In genomic region chr11:117081908-117082307, GRCh38 we compare ENCODE assay signal across 22 cellular contexts. TPM values are rescaled to one million over a fixed set of nuclear protein-coding genes. Genes with fewer than 3 reads are reported as not detected.
DNase-seq lines count a peak whose midpoint lies in the region; ATAC-seq and TF ChIP-seq lines count a peak whose summit lies in the region.
"Had no signal": no experiment of that assay in that cellular context is flagged by ENCODE, and none has a peak within 500 bp of the region (broad histone marks: within the 10 kb centered on the region; RNA-seq: fewer than 3 reads in every experiment).

No MANE protein-coding gene starts in this region.

- H3K27ac Mint-ChIP-seq in WTC11 = peak overlapping the region; percentile 0; the same call in 1 of the 2 replicates
- H3K27ac Mint-ChIP-seq: activated CD4-positive, alpha-beta T cell treated with anti-CD3 and anti-CD28 coated beads, Interleukin-2, amount 10 ng/mL, durations not matched to agents 24 days and 14 days; activated naive CD8-positive, alpha-beta T cell; activated T-helper 2 cell treated with anti-CD3 and anti-CD28 coated beads, Interferon-gamma antibody, Interleukin-2, Interleukin-4, amounts not matched to agents 10 μg/mL and 5 μg/mL and 100 μg/mL, durations not matched to agents 14 hours and 24 hours and 36 hours; T-cell had no signal

- no peak for ATAC-seq in SK-N-SH treated with all-trans-retinoic acid at 6 μM for 48 hours
- ATAC-seq in WTC11 = no peak
- no peak for ATAC-seq in GM18520 (IDR thresholded peaks at IDR 0.05; ENCODE audit: unreplicated experiment)
- ATAC-seq: stimulated activated naive CD8-positive, alpha-beta T cell treated with anti-CD3 and anti-CD28 coated beads, Interleukin-15, amount 100 ng/mL, for 72 hours; T-cell had no signal

- no peak overlapping the region for H2AFZ ChIP-seq in SK-N-SH (ENCODE audit: low read depth)

- no peak overlapping the region for H3K4me3 ChIP-seq in SK-N-SH (ENCODE audit: low read depth in 2 of 2, low read length in 1 of 2)
- no peak overlapping the region for H3K4me3 ChIP-seq in fibroblast of mammary gland (ENCODE audit: control insufficient read depth, low read depth, low read length)
- H3K4me3 ChIP-seq: colonic mucosa, upper lobe of left lung had no signal

- H3K27me3 Mint-ChIP-seq in WTC11 (ENCODE audit: low read depth) = no peaks in the 10 kb centered on the region
- H3K27me3 Mint-ChIP-seq: activated CD4-positive, alpha-beta T cell treated with anti-CD3 and anti-CD28 coated beads, Interleukin-2, amount 10 ng/mL, durations not matched to agents 24 days and 14 days; activated naive CD8-positive, alpha-beta T cell; stimulated activated naive CD8-positive, alpha-beta T cell treated with anti-CD3 and anti-CD28 coated beads, Interleukin-15, amount 100 ng/mL, for 72 hours; T-cell had no signal

- POLR2A ChIA-PET in SK-N-SH (lab: Yijun Ruan, JAX) (no interaction called here), WTC11 (lab: Charles Lee) (no interaction called here)

- no peaks in the 10 kb centered on the region for H3F3A ChIP-seq in SK-N-SH (replicated peaks; ENCODE audit: insufficient read depth)

- WGBS in SK-N-SH (ENCODE audit: low lambda C conversion rate) = 89% methylated on average over 1 of the region's 1 CpG

- peaks cover 78% of the 10 kb centered on the region for H3K79me2 ChIP-seq in SK-N-SH (ENCODE audit: insufficient read depth)

- no peak for DNase-seq in SK-N-SH
- DNase-seq in WTC11 (ENCODE audit: low spot score) = no peak
- no peak for DNase-seq in fibroblast of mammary gland (ENCODE audit: low read depth)
- no peak for DNase-seq in substantia nigra (lab: John Stamatoyannopoulos, UW)
- no peak for DNase-seq in COR-L47 (lab: John Stamatoyannopoulos, UW)
- DNase-seq in stimulated activated CD4-positive, alpha-beta T cell treated with anti-CD3 and anti-CD28 coated beads, Interleukin-2, amount 100 ng/mL, for 48 hours = no peak
- DNase-seq: 8988T; activated CD4-positive, alpha-beta T cell treated with anti-CD3 and anti-CD28 coated beads, Interleukin-2, amount 10 ng/mL, durations not matched to agents 24 days and 14 days; colonic mucosa; KG1; NCI-H1694; NCI-H774; retina; SIG-M5; stimulated activated CD4-positive, alpha-beta T cell treated with anti-CD3 and anti-CD28 coated beads, Interleukin-4, amount 100 ng/mL, for 4 hours; stimulated activated naive CD8-positive, alpha-beta T cell treated with anti-CD3 and anti-CD28 coated beads, Interleukin-15, amount 100 ng/mL, for 72 hours; T-cell; upper lobe of left lung had no signal

- no peaks in the 10 kb centered on the region for H3K27me3 ChIP-seq in SK-N-SH (ENCODE audit: insufficient read depth)
- H3K27me3 ChIP-seq: colonic mucosa, upper lobe of left lung had no signal

- H3K36me3 Mint-ChIP-seq in WTC11 = no peaks in the 10 kb centered on the region

- no peak overlapping the region for H3K4me3 Mint-ChIP-seq in WTC11
- H3K4me3 Mint-ChIP-seq: activated CD4-positive, alpha-beta T cell treated with anti-CD3 and anti-CD28 coated beads, Interleukin-2, amount 10 ng/mL, durations not matched to agents 24 days and 14 days; activated naive CD8-positive, alpha-beta T cell; stimulated activated naive CD8-positive, alpha-beta T cell treated with anti-CD3 and anti-CD28 coated beads, Interleukin-15, amount 100 ng/mL, for 72 hours; T-cell had no signal

- TF ChIP-seq RAD21 in SK-N-SH (IDR thresholded peaks at IDR 0.05; ENCODE audit: low read length) = no peak

- H3K9me3 ChIP-seq in SK-N-SH = no peaks in the 10 kb centered on the region
- H3K9me3 ChIP-seq: colonic mucosa, upper lobe of left lung had no signal

- no peaks in the 10 kb centered on the region for H3K9me2 ChIP-seq in SK-N-SH

- no peak for TF ChIP-seq EP300 in SK-N-SH (IDR thresholded peaks at IDR 0.05; ENCODE audit: borderline replicate concordance in 1 of 2, low read depth in 1 of 2, low read length in 1 of 2)

- H3K9me3 Mint-ChIP-seq in WTC11 = peaks cover 4% of the 10 kb centered on the region; the same call in 1 of the 2 replicates
- H3K9me3 Mint-ChIP-seq: activated CD4-positive, alpha-beta T cell treated with anti-CD3 and anti-CD28 coated beads, Interleukin-2, amount 10 ng/mL, durations not matched to agents 24 days and 14 days; activated T-helper 2 cell treated with anti-CD3 and anti-CD28 coated beads, Interferon-gamma antibody, Interleukin-2, Interleukin-4, amounts not matched to agents 10 μg/mL and 5 μg/mL and 100 μg/mL, durations not matched to agents 14 hours and 24 hours and 36 hours; stimulated activated naive CD8-positive, alpha-beta T cell treated with anti-CD3 and anti-CD28 coated beads, Interleukin-15, amount 100 ng/mL, for 72 hours; T-cell had no signal

- peaks cover 9% of the 10 kb centered on the region for H4K20me1 ChIP-seq in SK-N-SH (ENCODE audit: insufficient read depth)

- CTCF ChIA-PET in SK-N-SH (lab: Yijun Ruan, JAX) (interaction anchor here (0.8 kb wide), 1 partner anchor 8 kb away, joined by 3 read pairs; no protein-coding TSS in a partner anchor), WTC11 (lab: Charles Lee) (no interaction called here)

- H3K4me1 ChIP-seq in SK-N-SH (ENCODE audit: control insufficient read depth in 1 of 2, insufficient read depth in 2 of 2, low read depth in 1 of 2, low read length in 1 of 2) = peaks cover 0 to 5% of the 10 kb centered on the region in 2 experiments; a peak in 2 of 4 replicates
- H3K4me1 ChIP-seq: colonic mucosa had no signal

- H3K27ac ChIP-seq in SK-N-SH (ENCODE audit: low read depth in 2 of 2, low read length in 1 of 2) (no peak overlapping the region), substantia nigra (ENCODE audit: low read depth, low read length, poor library complexity, severe bottlenecking) (peak overlapping the region; percentile 91)
- H3K27ac ChIP-seq: colonic mucosa, upper lobe of left lung had no signal

- H3K9ac ChIP-seq in SK-N-SH = no peak overlapping the region

- no peaks in the 10 kb centered on the region for H3K36me3 ChIP-seq in SK-N-SH (replicated peaks in 1 of 2; ENCODE audit: control insufficient read depth in 1 of 2, insufficient read depth in 2 of 2, low read length in 1 of 2)
- H3K36me3 ChIP-seq: colonic mucosa, upper lobe of left lung had no signal

- H3K4me1 Mint-ChIP-seq in WTC11 = peaks cover 44% of the 10 kb centered on the region

- H3K4me2 ChIP-seq in SK-N-SH = no peak overlapping the region

- TF ChIP-seq CTCF in SK-N-SH (IDR thresholded peaks at IDR 0.05) = peak; percentile 28; the same call in 1 of the 2 replicates
- no peak for TF ChIP-seq CTCF in WTC11 (IDR thresholded peaks at IDR 0.05)
- peak; percentile 1 for TF ChIP-seq CTCF in fibroblast of mammary gland (conservative IDR thresholded peaks at IDR 0.05; ENCODE audit: control insufficient read depth, insufficient read depth, low read depth, low read length)

TF ChIP-seq in SK-N-SH, 30 proteins besides CTCF, POLR2A, EP300 and RAD21:
- no peak for TF ChIP-seq NRF1 (IDR thresholded peaks at IDR 0.05; ENCODE audit: low read depth, low read length)

TF ChIP-seq in SK-N-SH treated with all-trans-retinoic acid at 6 μM for 48 hours, 23 proteins besides CTCF, POLR2A, EP300 and RAD21 (continues in another document):
- TF ChIP-seq ZNF8 (CRISPR knock-in tag; IDR thresholded peaks at IDR 0.05) = no peak
- no peak for TF ChIP-seq ZFP3 (CRISPR knock-in tag; IDR thresholded peaks at IDR 0.05)
- TF ChIP-seq BACH2 (CRISPR knock-in tag; IDR thresholded peaks at IDR 0.05; ENCODE audit: borderline replicate concordance) = no peak
- TF ChIP-seq ZNF565 (CRISPR knock-in tag; conservative IDR thresholded peaks at IDR 0.05; ENCODE audit: low read depth) = no peak

TF ChIP-seq in WTC11, 78 proteins besides CTCF, POLR2A, EP300 and RAD21:
- no peak for TF ChIP-seq PRDM15 (CRISPR knock-in tag; IDR thresholded peaks at IDR 0.05)
- no peak for TF ChIP-seq RORB (CRISPR knock-in tag; IDR thresholded peaks at IDR 0.05)
- no peak for TF ChIP-seq ATF1 (CRISPR knock-in tag; IDR thresholded peaks at IDR 0.05)
- no peak for TF ChIP-seq E2F5 (CRISPR knock-in tag; IDR thresholded peaks at IDR 0.05)

RNA-seq across cellular contexts. Expression of gene SIK3, which starts 16.3 kb away (rescaled TPM):
- 4.5 and 5.1 TPM in 2 replicates for polyA plus RNA-seq in SK-N-SH (2012; rRNA removed)
- polyA plus RNA-seq in SK-N-SH (2012; cell fraction: cytosol; rRNA removed) = 4.5 and 4.9 TPM in 2 replicates
- 14.0 and 15.9 TPM in 2 replicates for polyA plus RNA-seq in SK-N-SH (2012; cell fraction: nucleus; rRNA removed)
- 26.4 to 34.4 TPM (median 29.6 TPM) in 3 replicates for total RNA-seq in WTC11 (2021)

Comparison
In these comparisons a context has a peak if more than half of its experiments do, and no peak if none do; other contexts are left out.
1. Of the 6 proteins assayed by ChIP-seq in both WTC11 and SK-N-SH: peak only in WTC11: none; only in SK-N-SH: CTCF; in both: none; in neither: 5.